30 cellular contexts compared by ENCODE assay signal in the genomic region with DNA sequence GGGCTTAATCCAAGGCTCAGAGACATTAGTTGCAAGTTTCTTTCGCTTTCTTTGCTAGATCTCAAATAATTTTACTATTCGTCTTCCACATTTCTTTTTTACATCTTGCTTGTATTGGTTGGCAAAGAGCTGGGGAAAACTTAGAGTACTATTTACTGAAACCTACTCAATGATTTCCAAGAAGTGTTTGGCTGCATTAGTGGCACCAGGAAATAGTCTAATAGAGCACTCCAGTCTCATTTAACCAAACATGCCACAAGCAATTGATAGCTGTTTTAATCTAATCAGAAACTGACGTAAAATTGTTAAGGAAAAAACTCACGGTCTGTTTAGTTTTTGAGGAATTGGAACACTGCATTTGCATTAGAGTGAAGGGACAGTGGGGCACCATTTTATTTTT.
"Had no signal": no experiment of that assay in that cellular context is flagged by ENCODE, and none has a peak within 500 bp of the region (broad histone marks: within the 10 kb centered on the region; RNA-seq: fewer than 3 reads in every experiment).

No MANE protein-coding gene starts in this region.

- H3K4me3 Mint-ChIP-seq: activated CD4-positive, alpha-beta memory T cell treated with anti-CD3 and anti-CD28 coated beads for 36 hours; activated CD4-positive, alpha-beta T cell treated with anti-CD3 and anti-CD28 coated beads, Interleukin-2, amount 10 ng/mL, durations not matched to agents 24 days and 14 days; activated naive CD4-positive, alpha-beta T cell treated with anti-CD3 and anti-CD28 coated beads for 36 hours; activated naive CD8-positive, alpha-beta T cell treated with anti-CD3 and anti-CD28 coated beads for 36 hours; activated T-helper 1 cell treated with anti-CD3 and anti-CD28 coated beads, Interleukin-12 subunit alpha, Interleukin-12 subunit beta, Interleukin-2, Interleukin-4 antibody, amounts not matched to agents 30 ng/mL and 10 ng/mL and 1 ng/mL, durations not matched to agents 14 hours and 24 hours and 36 hours; memory B cell; naive thymus-derived CD8-positive, alpha-beta T cell; neural progenitor cell; stimulated activated naive CD8-positive, alpha-beta T cell treated with anti-CD3 and anti-CD28 coated beads, Interleukin-15, Interleukin-2, amounts not matched to agents 100 ng/mL and 50 ng/mL, for 24 hours; T-helper 17 cell had no signal

- H3K9me3 ChIP-seq: adrenal gland, right atrium auricular region, transverse colon, uterus had no signal

- H3K27ac ChIP-seq: adrenal gland, brain microvascular endothelial cell, neural progenitor cell, right atrium auricular region, transverse colon, uterus had no signal

- DNase-seq: activated CD4-positive, alpha-beta memory T cell treated with anti-CD3 and anti-CD28 coated beads for 36 hours; activated CD4-positive, alpha-beta T cell treated with anti-CD3 and anti-CD28 coated beads, Interleukin-2, amount 10 ng/mL, durations not matched to agents 24 days and 14 days; activated CD4-positive, CD25-positive, alpha-beta regulatory T cell treated with anti-CD3 and anti-CD28 coated beads, Interleukin-2, amount 50 U/mL, for 72 hours; activated CD8-positive, alpha-beta memory T cell treated with anti-CD3 and anti-CD28 coated beads, Interleukin-2, amount 50 U/mL, for 4 hours; activated effector memory CD4-positive, alpha-beta T cell treated with anti-CD3 and anti-CD28 coated beads, Interleukin-2, amount 50 U/mL, for 16 hours; activated naive CD4-positive, alpha-beta T cell treated with anti-CD3 and anti-CD28 coated beads for 36 hours; activated naive CD8-positive, alpha-beta T cell treated with anti-CD3 and anti-CD28 coated beads for 36 hours; activated T-cell treated with anti-CD3 and anti-CD28 coated beads, Interleukin-2, amount 50 U/mL, for 1 hour; adrenal gland; aorta; brain microvascular endothelial cell; caudate nucleus; cortex of kidney; foreskin fibroblast; heart right ventricle; naive thymus-derived CD8-positive, alpha-beta T cell; occipital lobe; stimulated activated CD4-positive, alpha-beta T cell treated with anti-CD3 and anti-CD28 coated beads, Interleukin-4, amount 100 ng/mL, for 1 hour; substantia nigra; SW 1271; T-helper 17 cell; T1000; transverse colon; uterus had no signal

- H2AFZ ChIP-seq: neural progenitor cell had no signal

- H3K27ac Mint-ChIP-seq: activated CD4-positive, alpha-beta memory T cell treated with anti-CD3 and anti-CD28 coated beads for 36 hours; activated CD4-positive, alpha-beta T cell treated with anti-CD3 and anti-CD28 coated beads, Interleukin-2, amount 10 ng/mL, durations not matched to agents 24 days and 14 days; activated naive CD4-positive, alpha-beta T cell treated with anti-CD3 and anti-CD28 coated beads for 36 hours; activated naive CD8-positive, alpha-beta T cell treated with anti-CD3 and anti-CD28 coated beads for 36 hours; activated T-helper 1 cell treated with anti-CD3 and anti-CD28 coated beads, Interleukin-12 subunit alpha, Interleukin-12 subunit beta, Interleukin-2, Interleukin-4 antibody, amounts not matched to agents 30 ng/mL and 10 ng/mL and 1 ng/mL, durations not matched to agents 14 hours and 24 hours and 36 hours; memory B cell; neural progenitor cell; stimulated activated naive CD8-positive, alpha-beta T cell treated with anti-CD3 and anti-CD28 coated beads, Interleukin-15, Interleukin-2, amounts not matched to agents 100 ng/mL and 50 ng/mL, for 24 hours; T-helper 17 cell had no signal

- H3K27me3 ChIP-seq: adrenal gland, brain microvascular endothelial cell, heart right ventricle, neural progenitor cell, right atrium auricular region, transverse colon, uterus had no signal

- H3K4me1 Mint-ChIP-seq: neural progenitor cell had no signal

- ATAC-seq: heart right ventricle; left lobe of liver; naive thymus-derived CD8-positive, alpha-beta T cell; T-helper 17 cell had no signal

- H3K4me1 ChIP-seq: adrenal gland, neural progenitor cell, right atrium auricular region, uterus had no signal

- H3K36me3 ChIP-seq: neural progenitor cell, uterus had no signal

- H3K9ac ChIP-seq: neural progenitor cell had no signal

- H3K27me3 Mint-ChIP-seq: activated CD4-positive, alpha-beta memory T cell treated with anti-CD3 and anti-CD28 coated beads for 36 hours; activated CD4-positive, alpha-beta T cell treated with anti-CD3 and anti-CD28 coated beads, Interleukin-2, amount 10 ng/mL, durations not matched to agents 24 days and 14 days; activated naive CD8-positive, alpha-beta T cell treated with anti-CD3 and anti-CD28 coated beads for 36 hours; memory B cell; naive thymus-derived CD8-positive, alpha-beta T cell; stimulated activated naive CD8-positive, alpha-beta T cell treated with anti-CD3 and anti-CD28 coated beads, Interleukin-15, Interleukin-2, amounts not matched to agents 100 ng/mL and 50 ng/mL, for 24 hours; T-helper 17 cell had no signal

- H3K4me3 ChIP-seq: adrenal gland, heart right ventricle, neural progenitor cell, right atrium auricular region, transverse colon, uterus had no signal

- H3K9me3 Mint-ChIP-seq: memory B cell; stimulated activated naive CD8-positive, alpha-beta T cell treated with anti-CD3 and anti-CD28 coated beads, Interleukin-15, Interleukin-2, amounts not matched to agents 100 ng/mL and 50 ng/mL, for 24 hours had no signal

- H3K4me2 ChIP-seq: neural progenitor cell had no signal
